In genomic region chrX:40346379-40346778, GRCh38 we compare ENCODE assay signal across 27 cellular contexts.
"Had no signal": no experiment of that assay in that cellular context is flagged by ENCODE, and none has a peak within 500 bp of the region (broad histone marks: within the 10 kb centered on the region; RNA-seq: fewer than 3 reads in every experiment).

No MANE protein-coding gene starts in this region.

- H3K27ac ChIP-seq: colonic mucosa, coronary artery, dorsolateral prefrontal cortex, epithelial cell of prostate, esophagus muscularis mucosa, esophagus squamous epithelium, foreskin keratinocyte, gastrocnemius medialis, gastroesophageal sphincter, heart left ventricle, heart right ventricle had no signal

- ATAC-seq: effector memory CD8-positive, alpha-beta T cell; esophagus mucosa; foreskin keratinocyte; gastrocnemius medialis; gastroesophageal sphincter; heart left ventricle; heart right ventricle had no signal

- H3K36me3 ChIP-seq: colonic mucosa, esophagus muscularis mucosa, esophagus squamous epithelium, gastrocnemius medialis, gastroesophageal sphincter, heart left ventricle, heart right ventricle had no signal

- H3K4me3 ChIP-seq: colonic mucosa, coronary artery, dorsolateral prefrontal cortex, esophagus muscularis mucosa, esophagus squamous epithelium, gastrocnemius medialis, gastroesophageal sphincter, heart left ventricle, heart right ventricle had no signal

- H3K9me3 ChIP-seq: colonic mucosa, gastrocnemius medialis, gastroesophageal sphincter had no signal

- H3K9me3 Mint-ChIP-seq: dendritic cell treated with granulocyte-macrophage colony-stimulating factor and Interleukin-4, amounts not matched to agents 40 ng/mL and 50 ng/mL, for 4 days; effector memory CD8-positive, alpha-beta T cell had no signal

- H3K4me1 ChIP-seq: colonic mucosa, esophagus muscularis mucosa, esophagus squamous epithelium, foreskin keratinocyte, gastrocnemius medialis, gastroesophageal sphincter, heart left ventricle, heart right ventricle had no signal

- DNase-seq: colonic mucosa; cortex of kidney; dermis blood vessel endothelial cell; dorsolateral prefrontal cortex; effector CD4-positive, alpha-beta T cell; effector CD8-positive, alpha-beta T cell; effector memory CD4-positive, alpha-beta T cell; effector memory CD8-positive, alpha-beta T cell; endodermal cell; erythroblast; esophagus squamous epithelium; foreskin fibroblast; foreskin keratinocyte; foreskin melanocyte; gastrocnemius medialis; glutamatergic neuron; head of caudate nucleus; heart left ventricle; heart right ventricle had no signal

- H3K4me3 Mint-ChIP-seq: dendritic cell treated with granulocyte-macrophage colony-stimulating factor and Interleukin-4, amounts not matched to agents 40 ng/mL and 50 ng/mL, for 4 days; effector memory CD8-positive, alpha-beta T cell; endodermal cell had no signal

- H3K27me3 ChIP-seq: colonic mucosa, esophagus muscularis mucosa, esophagus squamous epithelium, foreskin keratinocyte, gastrocnemius medialis, gastroesophageal sphincter had no signal

- FAIRE-seq: endometrium, endothelial cell of umbilical vein had no signal

- H3K27ac Mint-ChIP-seq: dendritic cell treated with granulocyte-macrophage colony-stimulating factor and Interleukin-4, amounts not matched to agents 40 ng/mL and 50 ng/mL, for 4 days; effector memory CD8-positive, alpha-beta T cell; endodermal cell had no signal
